10 cellular contexts compared by ENCODE assay signal in genomic region chr1:116824631-116825399, GRCh38.
A peak's percentile ranks its signal among the peaks of the same experiment; 100 is the strongest.
DNase-seq lines count a peak whose midpoint lies in the region; ATAC-seq and TF ChIP-seq lines count a peak whose summit lies in the region.
"Had no signal": no experiment of that assay in that cellular context is flagged by ENCODE, and none has a peak within 500 bp of the region (broad histone marks: within the 10 kb centered on the region; RNA-seq: fewer than 3 reads in every experiment).

No MANE protein-coding gene starts in this region.

- peaks cover 31 to 32% of the 10 kb centered on the region in 2 donors for H3K36me3 Mint-ChIP-seq in activated naive CD4-positive, alpha-beta T cell treated with anti-CD3 and anti-CD28 coated beads, Interleukin-2, amount 50 U/mL, for 72 hours
- H3K36me3 Mint-ChIP-seq in activated naive CD4-positive, alpha-beta T cell treated with anti-CD3 and anti-CD28 coated beads, Interleukin-2, amount 10 ng/mL, durations not matched to agents 7 days and 5 days, result peaks cover 9% of the 10 kb centered on the region
- no peaks in the 10 kb centered on the region for H3K36me3 Mint-ChIP-seq in endothelial cell (ENCODE audit: low read depth, unreplicated experiment)
- peaks cover 8% of the 10 kb centered on the region for H3K36me3 Mint-ChIP-seq in stimulated activated effector memory CD8-positive, alpha-beta T cell treated with anti-CD3 and anti-CD28 coated beads, Interleukin-12 subunit alpha, Interleukin-12 subunit beta, amount 100 ng/mL, for 72 hours

- no peak overlapping the region for H3K4me3 Mint-ChIP-seq in activated naive CD4-positive, alpha-beta T cell treated with anti-CD3 and anti-CD28 coated beads, Interleukin-2, amount 10 ng/mL, durations not matched to agents 7 days and 5 days
- no peak overlapping the region for H3K4me3 Mint-ChIP-seq in endothelial cell (ENCODE audit: unreplicated experiment)
- no peak overlapping the region for H3K4me3 Mint-ChIP-seq in stimulated activated effector memory CD8-positive, alpha-beta T cell treated with anti-CD3 and anti-CD28 coated beads, Interleukin-12 subunit alpha, Interleukin-12 subunit beta, amount 100 ng/mL, for 72 hours

- TF ChIP-seq CTCF in endothelial cell (IDR thresholded peaks at IDR 0.05; ENCODE audit: unreplicated experiment), result no peak

- ATAC-seq in activated naive CD4-positive, alpha-beta T cell treated with anti-CD3 and anti-CD28 coated beads, Interleukin-2, amount 50 U/mL, for 72 hours, result no peak
- ATAC-seq in stimulated activated effector memory CD8-positive, alpha-beta T cell treated with anti-CD3 and anti-CD28 coated beads, Interleukin-12 subunit alpha, Interleukin-12 subunit beta, amount 100 ng/mL, for 72 hours, result no peak
- no peak for ATAC-seq in HG02981 (IDR thresholded peaks at IDR 0.05; ENCODE audit: unreplicated experiment)
- no peak for ATAC-seq in HG03139 (IDR thresholded peaks at IDR 0.05; ENCODE audit: unreplicated experiment)

- peak overlapping the region; percentile 98 for H3K27ac Mint-ChIP-seq in activated naive CD4-positive, alpha-beta T cell treated with anti-CD3 and anti-CD28 coated beads, Interleukin-2, amount 50 U/mL, for 72 hours
- H3K27ac Mint-ChIP-seq in activated naive CD4-positive, alpha-beta T cell treated with anti-CD3 and anti-CD28 coated beads, Interleukin-2, amount 10 ng/mL, durations not matched to agents 7 days and 5 days, result no peak overlapping the region
- peak overlapping the region; percentile 2 for H3K27ac Mint-ChIP-seq in endothelial cell (ENCODE audit: unreplicated experiment)
- H3K27ac Mint-ChIP-seq in stimulated activated effector memory CD8-positive, alpha-beta T cell treated with anti-CD3 and anti-CD28 coated beads, Interleukin-12 subunit alpha, Interleukin-12 subunit beta, amount 100 ng/mL, for 72 hours, result peak overlapping the region; percentile 93

- CTCF ChIA-PET in activated naive CD4-positive, alpha-beta T cell treated with anti-CD3 and anti-CD28 coated beads, Interleukin-2, amount 10 ng/mL, durations not matched to agents 7 days and 5 days (lab: Charles Lee), result interaction anchor here (0.8 to 4.0 kb wide), 9 partner anchors 9 to 98 kb away, joined by 3 to 15 read pairs (median 7); no protein-coding TSS in a partner anchor

- peaks cover 49% of the 10 kb centered on the region for H3K4me1 Mint-ChIP-seq in activated naive CD4-positive, alpha-beta T cell treated with anti-CD3 and anti-CD28 coated beads, Interleukin-2, amount 10 ng/mL, durations not matched to agents 7 days and 5 days
- H3K4me1 Mint-ChIP-seq in endothelial cell (ENCODE audit: unreplicated experiment), result peaks cover 24% of the 10 kb centered on the region
- peaks cover 41% of the 10 kb centered on the region for H3K4me1 Mint-ChIP-seq in stimulated activated effector memory CD8-positive, alpha-beta T cell treated with anti-CD3 and anti-CD28 coated beads, Interleukin-12 subunit alpha, Interleukin-12 subunit beta, amount 100 ng/mL, for 72 hours

- H3K27me3 Mint-ChIP-seq in activated naive CD4-positive, alpha-beta T cell treated with anti-CD3 and anti-CD28 coated beads, Interleukin-2, amount 10 ng/mL, durations not matched to agents 7 days and 5 days, result no peaks in the 10 kb centered on the region
- H3K27me3 Mint-ChIP-seq in endothelial cell (ENCODE audit: unreplicated experiment), result peaks cover 2% of the 10 kb centered on the region

- H3K9me3 Mint-ChIP-seq in activated naive CD4-positive, alpha-beta T cell treated with anti-CD3 and anti-CD28 coated beads, Interleukin-2, amount 50 U/mL, for 72 hours, result peaks cover 7 to 11% of the 10 kb centered on the region in 2 donors
- peaks cover 12% of the 10 kb centered on the region for H3K9me3 Mint-ChIP-seq in activated naive CD4-positive, alpha-beta T cell treated with anti-CD3 and anti-CD28 coated beads, Interleukin-2, amount 10 ng/mL, durations not matched to agents 7 days and 5 days
- H3K9me3 Mint-ChIP-seq in endothelial cell (ENCODE audit: unreplicated experiment), result no peaks in the 10 kb centered on the region
- H3K9me3 Mint-ChIP-seq in stimulated activated effector memory CD8-positive, alpha-beta T cell treated with anti-CD3 and anti-CD28 coated beads, Interleukin-12 subunit alpha, Interleukin-12 subunit beta, amount 100 ng/mL, for 72 hours, result peaks cover 3% of the 10 kb centered on the region

- DNase-seq in activated naive CD4-positive, alpha-beta T cell treated with anti-CD3 and anti-CD28 coated beads, Interleukin-2, amount 50 U/mL, for 72 hours (ENCODE audit: low spot score in 2 of 2), result no peak
- DNase-seq in activated naive CD4-positive, alpha-beta T cell treated with anti-CD3 and anti-CD28 coated beads, Interleukin-2, amount 10 ng/mL, durations not matched to agents 7 days and 5 days, result no peak
- peak; percentile 57 for DNase-seq in NCI-H524 treated with DMSO at 0.1 percent for 48 hours (lab: John Stamatoyannopoulos, UW)
- DNase-seq in endothelial cell (ENCODE audit: low spot score), result no peak
- DNase-seq in stimulated activated effector memory CD8-positive, alpha-beta T cell treated with anti-CD3 and anti-CD28 coated beads, Interleukin-12 subunit alpha, Interleukin-12 subunit beta, amount 100 ng/mL, for 72 hours (ENCODE audit: low spot score in 2 of 2), result no peak
- DNase-seq in AG08395 (ENCODE audit: low spot score), result no peak
- DNase-seq: activated CD8-positive, alpha-beta memory T cell treated with anti-CD3 and anti-CD28 coated beads, Interleukin-2, amount 50 U/mL, for 4 hours; SIG-M5 had no signal
